Comparison of ENCODE assay signal across 9 cellular contexts in the genomic region with DNA sequence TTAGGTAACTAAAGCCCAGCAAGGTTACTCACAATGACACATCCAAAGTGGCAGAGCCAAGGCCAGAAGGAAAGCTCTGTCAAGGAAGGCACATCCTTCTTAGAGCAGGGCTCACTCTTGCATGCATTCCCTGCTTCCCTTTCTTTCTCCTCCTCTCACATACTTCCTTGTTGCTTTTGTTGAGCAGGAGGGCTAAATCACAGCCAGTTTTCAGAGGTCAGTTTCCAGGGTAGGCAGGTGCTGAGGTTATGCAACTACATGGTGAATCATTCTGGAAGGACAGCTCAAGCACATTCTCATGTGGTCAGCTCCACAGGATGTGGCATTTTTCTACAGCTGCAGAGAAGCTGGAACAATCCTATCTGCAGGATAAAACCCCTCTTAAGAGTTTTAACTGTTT.
DNase-seq lines count a peak whose midpoint lies in the region; ATAC-seq and TF ChIP-seq lines count a peak whose summit lies in the region.
"Had no signal": no experiment of that assay in that cellular context is flagged by ENCODE, and none has a peak within 500 bp of the region (broad histone marks: within the 10 kb centered on the region; RNA-seq: fewer than 3 reads in every experiment).

No MANE protein-coding gene starts in this region.

- peaks cover 10% of the 10 kb centered on the region for H3K9me3 Mint-ChIP-seq in Caco-2 (ENCODE audit: unreplicated experiment)
- H3K9me3 Mint-ChIP-seq in naive thymus-derived CD4-positive, alpha-beta T cell, result peaks cover 0 to 9% (median 5%) of the 10 kb centered on the region in 11 donors

- H3K27ac ChIP-seq in naive thymus-derived CD4-positive, alpha-beta T cell (ENCODE audit: low read depth, low read length), result no peak overlapping the region

- DNase-seq in Caco-2, result peak; percentile 37 to 46
- peak; percentile 37 for DNase-seq in NCI-H2196 (lab: John Stamatoyannopoulos, UW; ENCODE audit: unreplicated experiment)
- DNase-seq in epidermal melanocyte (ENCODE audit: insufficient read length, low spot score), result peak; percentile 22
- DNase-seq in naive thymus-derived CD4-positive, alpha-beta T cell, result no peak
- no peak for DNase-seq in NCI-H1436 treated with DMSO at 0.1 percent for 48 hours (lab: John Stamatoyannopoulos, UW)
- DNase-seq: RPMI8226 had no signal

- no peaks in the 10 kb centered on the region for H3K9me3 ChIP-seq in Caco-2
- H3K9me3 ChIP-seq in naive thymus-derived CD4-positive, alpha-beta T cell (ENCODE audit: control insufficient read depth in 2 of 3, low read length in 3 of 3), result no peaks in the 10 kb centered on the region

- POLR2A ChIA-PET in Caco-2 (lab: Charles Lee), result no interaction called here
- POLR2A ChIA-PET in naive thymus-derived CD4-positive, alpha-beta T cell (lab: Charles Lee), result no interaction called here

- intact Hi-C loops in Caco-2 (cut with micrococcal nuclease; ENCODE audit: unreplicated experiment), result no loop called here
- intact Hi-C loops in naive thymus-derived CD4-positive, alpha-beta T cell (cut with micrococcal nuclease), result no loop called here

- TF ChIP-seq CTCF in Caco-2 (IDR thresholded peaks at IDR 0.05; ENCODE audit: insufficient read depth in 1 of 2, low read depth in 1 of 2, low read length in 1 of 2, severe bottlenecking in 1 of 2, unreplicated experiment in 1 of 2), result no peak

- no TSS peak for BruUV-seq in Caco-2 (replicated peaks; lab: Mats Ljungman, UMichigan)

- no peaks in the 10 kb centered on the region; the same call in 1 of the 2 replicates for H3K36me3 ChIP-seq in Caco-2 (ENCODE audit: control insufficient read depth, insufficient read depth, low read length)
- H3K36me3 ChIP-seq in naive thymus-derived CD4-positive, alpha-beta T cell (ENCODE audit: control insufficient read depth in 2 of 3, insufficient read depth in 3 of 3, low read length in 3 of 3), result no peaks in the 10 kb centered on the region

- H3K27me3 Mint-ChIP-seq in Caco-2 (ENCODE audit: insufficient read depth, unreplicated experiment), result no peaks in the 10 kb centered on the region
- peaks cover 2 to 24% (median 16%) of the 10 kb centered on the region in 5 donors for H3K27me3 Mint-ChIP-seq in naive thymus-derived CD4-positive, alpha-beta T cell

- H3K4me3 ChIP-seq in Caco-2 (ENCODE audit: low read depth, low read length), result no peak overlapping the region
- no peak overlapping the region for H3K4me3 ChIP-seq in naive thymus-derived CD4-positive, alpha-beta T cell (ENCODE audit: low read length)

- CTCF ChIA-PET in Caco-2 (lab: Charles Lee), result no interaction called here
- CTCF ChIA-PET in naive thymus-derived CD4-positive, alpha-beta T cell (lab: Charles Lee), result no interaction called here

- H3K4me3 Mint-ChIP-seq in Caco-2 (ENCODE audit: unreplicated experiment), result no peak overlapping the region
- no peak overlapping the region for H3K4me3 Mint-ChIP-seq in naive thymus-derived CD4-positive, alpha-beta T cell

- H3K4me1 Mint-ChIP-seq in Caco-2 (ENCODE audit: low read depth, unreplicated experiment), result no peaks in the 10 kb centered on the region
- peaks cover 0 to 5% (median 0%) of the 10 kb centered on the region in 7 donors for H3K4me1 Mint-ChIP-seq in naive thymus-derived CD4-positive, alpha-beta T cell

- H3K36me3 Mint-ChIP-seq in Caco-2 (ENCODE audit: insufficient read depth, unreplicated experiment), result no peaks in the 10 kb centered on the region
- H3K36me3 Mint-ChIP-seq in naive thymus-derived CD4-positive, alpha-beta T cell, result no peaks in the 10 kb centered on the region

- ATAC-seq in naive thymus-derived CD4-positive, alpha-beta T cell, result peak; percentile 29
- no peak for ATAC-seq in HG03280 (IDR thresholded peaks at IDR 0.05; ENCODE audit: unreplicated experiment)
- no peak for ATAC-seq in activated CD4-positive, CD25-positive, alpha-beta regulatory T cell treated with anti-CD3 and anti-CD28 coated beads, Interleukin-2, amount 50 U/mL, for 24 hours
- ATAC-seq in HG03354 (IDR thresholded peaks at IDR 0.05; ENCODE audit: poor library complexity, severe bottlenecking, unreplicated experiment), result no peak

- no peaks in the 10 kb centered on the region for H3K4me1 ChIP-seq in Caco-2
- no peaks in the 10 kb centered on the region for H3K4me1 ChIP-seq in naive thymus-derived CD4-positive, alpha-beta T cell (ENCODE audit: control insufficient read depth in 2 of 2, insufficient read depth in 2 of 2, low read length in 2 of 2)

- no peaks in the 10 kb centered on the region for H3K27me3 ChIP-seq in Caco-2 (replicated peaks; ENCODE audit: control insufficient read depth, insufficient read depth, low read length)
- H3K27me3 ChIP-seq in naive thymus-derived CD4-positive, alpha-beta T cell (ENCODE audit: control insufficient read depth in 2 of 2, insufficient read depth in 2 of 2, low read length in 2 of 2), result no peaks in the 10 kb centered on the region

- no peak overlapping the region for H3K27ac Mint-ChIP-seq in Caco-2 (ENCODE audit: unreplicated experiment)
- H3K27ac Mint-ChIP-seq in naive thymus-derived CD4-positive, alpha-beta T cell, result no peak overlapping the region

Comparison
In these comparisons a context has a peak if more than half of its experiments do, and no peak if none do; other contexts are left out.
1. DNase-seq: peak in Caco-2 (2 of 2), NCI-H2196 (single experiment) and epidermal melanocyte (single experiment); none in naive thymus-derived CD4-positive, alpha-beta T cell (0 of 9) and NCI-H1436 treated with DMSO at 0.1 percent for 48 hours (single experiment).